Comparison of ENCODE assay signal across 1 cellular context in the genomic region with DNA sequence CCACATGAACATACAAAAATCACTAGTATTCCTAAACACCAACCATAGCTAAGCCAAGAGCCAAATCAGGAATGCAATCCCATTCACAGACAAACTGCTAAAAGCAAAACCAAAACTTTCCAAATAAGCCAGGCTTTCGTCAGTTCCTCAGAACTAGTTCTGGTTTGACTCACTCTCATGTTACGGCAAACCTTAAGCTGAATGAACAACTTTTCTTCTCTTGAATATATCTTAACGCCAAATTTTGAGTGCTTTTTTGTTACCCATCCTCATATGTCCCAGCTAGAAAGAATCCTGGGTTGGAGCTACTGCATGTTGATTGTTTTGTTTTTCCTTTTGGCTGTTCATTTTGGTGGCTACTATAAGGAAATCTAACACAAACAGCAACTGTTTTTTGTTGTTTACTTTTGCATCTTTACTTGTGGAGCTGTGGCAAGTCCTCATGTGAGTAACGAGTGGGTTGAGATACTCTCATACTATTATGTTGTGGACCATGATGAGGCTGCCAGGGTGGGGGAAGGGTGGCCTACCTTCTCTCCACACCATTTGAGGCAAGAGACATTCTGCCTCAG.
TF ChIP-seq lines count a peak whose summit lies in the region.

A gene (plus strand): TSS at position 172 of the 572 bp plus-strand sequence. CDS start 12,016 bp downstream, outside the sequence.

TF ChIP-seq in GM23338, 12 proteins besides CTCF, POLR2A, EP300 and RAD21 (continued from another document):
- TF ChIP-seq, protein P1, sequence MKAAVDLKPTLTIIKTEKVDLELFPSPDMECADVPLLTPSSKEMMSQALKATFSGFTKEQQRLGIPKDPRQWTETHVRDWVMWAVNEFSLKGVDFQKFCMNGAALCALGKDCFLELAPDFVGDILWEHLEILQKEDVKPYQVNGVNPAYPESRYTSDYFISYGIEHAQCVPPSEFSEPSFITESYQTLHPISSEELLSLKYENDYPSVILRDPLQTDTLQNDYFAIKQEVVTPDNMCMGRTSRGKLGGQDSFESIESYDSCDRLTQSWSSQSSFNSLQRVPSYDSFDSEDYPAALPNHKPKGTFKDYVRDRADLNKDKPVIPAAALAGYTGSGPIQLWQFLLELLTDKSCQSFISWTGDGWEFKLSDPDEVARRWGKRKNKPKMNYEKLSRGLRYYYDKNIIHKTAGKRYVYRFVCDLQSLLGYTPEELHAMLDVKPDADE (IDR thresholded peaks at IDR 0.05): no peak
- TF ChIP-seq, protein P2, sequence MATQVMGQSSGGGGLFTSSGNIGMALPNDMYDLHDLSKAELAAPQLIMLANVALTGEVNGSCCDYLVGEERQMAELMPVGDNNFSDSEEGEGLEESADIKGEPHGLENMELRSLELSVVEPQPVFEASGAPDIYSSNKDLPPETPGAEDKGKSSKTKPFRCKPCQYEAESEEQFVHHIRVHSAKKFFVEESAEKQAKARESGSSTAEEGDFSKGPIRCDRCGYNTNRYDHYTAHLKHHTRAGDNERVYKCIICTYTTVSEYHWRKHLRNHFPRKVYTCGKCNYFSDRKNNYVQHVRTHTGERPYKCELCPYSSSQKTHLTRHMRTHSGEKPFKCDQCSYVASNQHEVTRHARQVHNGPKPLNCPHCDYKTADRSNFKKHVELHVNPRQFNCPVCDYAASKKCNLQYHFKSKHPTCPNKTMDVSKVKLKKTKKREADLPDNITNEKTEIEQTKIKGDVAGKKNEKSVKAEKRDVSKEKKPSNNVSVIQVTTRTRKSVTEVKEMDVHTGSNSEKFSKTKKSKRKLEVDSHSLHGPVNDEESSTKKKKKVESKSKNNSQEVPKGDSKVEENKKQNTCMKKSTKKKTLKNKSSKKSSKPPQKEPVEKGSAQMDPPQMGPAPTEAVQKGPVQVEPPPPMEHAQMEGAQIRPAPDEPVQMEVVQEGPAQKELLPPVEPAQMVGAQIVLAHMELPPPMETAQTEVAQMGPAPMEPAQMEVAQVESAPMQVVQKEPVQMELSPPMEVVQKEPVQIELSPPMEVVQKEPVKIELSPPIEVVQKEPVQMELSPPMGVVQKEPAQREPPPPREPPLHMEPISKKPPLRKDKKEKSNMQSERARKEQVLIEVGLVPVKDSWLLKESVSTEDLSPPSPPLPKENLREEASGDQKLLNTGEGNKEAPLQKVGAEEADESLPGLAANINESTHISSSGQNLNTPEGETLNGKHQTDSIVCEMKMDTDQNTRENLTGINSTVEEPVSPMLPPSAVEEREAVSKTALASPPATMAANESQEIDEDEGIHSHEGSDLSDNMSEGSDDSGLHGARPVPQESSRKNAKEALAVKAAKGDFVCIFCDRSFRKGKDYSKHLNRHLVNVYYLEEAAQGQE (IDR thresholded peaks at IDR 0.05; ENCODE audit: unreplicated experiment): no peak
- TF ChIP-seq JUNB (IDR thresholded peaks at IDR 0.05; ENCODE audit: unreplicated experiment): no peak
